In the genomic region with DNA sequence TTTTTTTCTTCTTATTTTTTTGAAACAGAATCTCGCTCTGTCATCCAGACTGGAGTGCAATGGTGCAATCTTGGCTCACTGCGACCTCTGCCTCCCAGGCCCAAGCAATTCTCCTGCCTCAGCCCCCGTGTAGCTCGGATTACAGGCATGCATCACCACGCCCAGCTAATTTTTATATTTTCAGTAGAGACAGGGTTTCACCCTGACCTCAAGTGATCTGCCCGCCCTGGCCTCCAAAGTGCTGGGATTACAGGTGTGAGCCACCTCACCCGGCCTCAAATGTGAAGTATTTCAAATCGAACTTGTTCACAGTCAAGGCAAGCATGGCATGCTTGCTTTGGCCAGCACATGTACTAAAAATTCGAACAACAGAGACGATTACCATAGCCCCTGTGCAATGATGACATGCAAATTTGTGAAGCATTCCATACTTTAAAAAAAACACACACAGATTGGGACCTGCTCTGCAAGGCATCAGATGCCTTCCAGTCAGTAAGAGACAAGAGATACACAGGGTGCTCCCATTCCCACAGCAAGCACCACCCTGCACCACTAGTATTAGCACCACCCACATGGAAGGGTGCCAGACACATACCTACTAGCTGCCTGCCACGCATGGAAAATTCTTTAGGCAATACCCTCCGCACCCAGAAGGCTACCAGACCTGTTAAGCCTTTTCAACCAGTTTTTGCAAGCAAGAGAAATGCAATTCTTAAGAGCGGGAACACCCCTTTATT, we compare ENCODE assay signal across 8 cellular contexts. TPM values are rescaled to one million over a fixed set of nuclear protein-coding genes. Genes with fewer than 3 reads are reported as not detected.
A peak's percentile ranks its signal among the peaks of the same experiment; 100 is the strongest.
DNase-seq lines count a peak whose midpoint lies in the region; ATAC-seq and TF ChIP-seq lines count a peak whose summit lies in the region.

No MANE protein-coding gene starts in this region.

- H3K9me2 ChIP-seq in Karpas-422 (replicated peaks; ENCODE audit: insufficient read depth, low read length): no peaks in the 10 kb centered on the region

- ATAC-seq in activated CD4-positive, alpha-beta T cell treated with anti-CD3 and anti-CD28 coated beads for 36 hours: no peak
- ATAC-seq in esophagus mucosa: peak; percentile 90
- ATAC-seq in omental fat pad (ENCODE audit: low FRiP score): peak; percentile 81

- H2AFZ ChIP-seq in Karpas-422 (ENCODE audit: low read length): no peak overlapping the region

- TF ChIP-seq CTCF in omental fat pad (IDR thresholded peaks at IDR 0.05): no peak

- DNase-seq in activated CD4-positive, alpha-beta T cell treated with anti-CD3 and anti-CD28 coated beads for 36 hours: no peak
- DNase-seq in activated CD4-positive, alpha-beta T cell treated with anti-CD3 and anti-CD28 coated beads for 48 hours: no peak
- peak; percentile 40 to 50 for DNase-seq in SHP77 (lab: John Stamatoyannopoulos, UW)
- no peak for DNase-seq in omental fat pad (ENCODE audit: low spot score)
- DNase-seq in OCI-M2 (lab: John Stamatoyannopoulos, UW; ENCODE audit: unreplicated experiment): no peak
- no peak for DNase-seq in stimulated activated CD4-positive, alpha-beta T cell treated with anti-CD3 and anti-CD28 coated beads, Interleukin-15, amount 100 ng/mL, for 24 hours
- DNase-seq in Karpas-422: no peak

- POLR2A ChIA-PET in activated CD4-positive, alpha-beta T cell treated with anti-CD3 and anti-CD28 coated beads for 36 hours (lab: Charles Lee): no interaction called here

- no peaks in the 10 kb centered on the region for H3K27me3 Mint-ChIP-seq in activated CD4-positive, alpha-beta T cell treated with anti-CD3 and anti-CD28 coated beads for 36 hours

- no peaks in the 10 kb centered on the region for H3K27me3 ChIP-seq in Karpas-422 (ENCODE audit: low read length)

- no peaks in the 10 kb centered on the region for H3K9me3 ChIP-seq in Karpas-422 (ENCODE audit: low read length)

- no peaks in the 10 kb centered on the region for H3K36me3 ChIP-seq in Karpas-422 (ENCODE audit: insufficient read depth, low read length)

- no peak overlapping the region for H3K9ac ChIP-seq in Karpas-422 (ENCODE audit: low read length)

- peaks cover 57% of the 10 kb centered on the region for H4K20me1 ChIP-seq in Karpas-422 (ENCODE audit: insufficient read depth, low read depth, low read length)

- intact Hi-C loops in activated CD4-positive, alpha-beta T cell treated with anti-CD3 and anti-CD28 coated beads for 36 hours (cut with DNase I, micrococcal nuclease): no loop called here

- no peaks in the 10 kb centered on the region for H3K9me3 Mint-ChIP-seq in activated CD4-positive, alpha-beta T cell treated with anti-CD3 and anti-CD28 coated beads for 36 hours (ENCODE audit: low read depth)

- H3K4me2 ChIP-seq in Karpas-422 (ENCODE audit: low read depth, low read length, poor library complexity, severe bottlenecking): no peak overlapping the region

- H3K4me1 ChIP-seq in Karpas-422 (ENCODE audit: low read length): no peaks in the 10 kb centered on the region; the same call in 1 of the 2 replicates

- peak overlapping the region; percentile 18 for H3K27ac Mint-ChIP-seq in activated CD4-positive, alpha-beta T cell treated with anti-CD3 and anti-CD28 coated beads for 36 hours

- H3K36me3 Mint-ChIP-seq in activated CD4-positive, alpha-beta T cell treated with anti-CD3 and anti-CD28 coated beads for 36 hours (ENCODE audit: low read depth): peaks cover 14% of the 10 kb centered on the region

- CTCF ChIA-PET in activated CD4-positive, alpha-beta T cell treated with anti-CD3 and anti-CD28 coated beads for 36 hours (lab: Charles Lee): interaction anchor here (1.1 to 1.7 kb wide), 3 partner anchors 16 to 63 kb away, joined by 3 to 4 read pairs (median 3); no protein-coding TSS in a partner anchor

- H3K4me3 Mint-ChIP-seq in activated CD4-positive, alpha-beta T cell treated with anti-CD3 and anti-CD28 coated beads for 36 hours: peak overlapping the region; percentile 15

- H3K4me3 ChIP-seq in Karpas-422 (ENCODE audit: low read length): no peak overlapping the region

- peaks cover 95% of the 10 kb centered on the region for H3K79me2 ChIP-seq in Karpas-422 (ENCODE audit: low read length)

- H3K27ac ChIP-seq in Karpas-422 (ENCODE audit: low read length): no peak overlapping the region

- H3K4me1 Mint-ChIP-seq in activated CD4-positive, alpha-beta T cell treated with anti-CD3 and anti-CD28 coated beads for 36 hours: peaks cover 97% of the 10 kb centered on the region

RNA-seq across cellular contexts. Expression of a gene that starts 47.2 kb away (rescaled TPM):
- 100 to 1,000 TPM; 144 to 145 TPM for total RNA-seq in activated CD4-positive, alpha-beta T cell treated with anti-CD3 and anti-CD28 coated beads for 36 hours
- 81.1 TPM for total RNA-seq in esophagus mucosa
- total RNA-seq in omental fat pad: 100 to 1,000 TPM in 1 of 4 donors, 10 to 100 TPM in 3; 49.8 to 114 (median 82.2) TPM
- total RNA-seq in Karpas-422 (2014; rRNA removed; shearing (Covaris generic); ENCODE audit: low replicate concordance): 28.5 and 29.9 TPM in 2 replicates

Comparison
In these comparisons a context has a peak if more than half of its experiments do, and no peak if none do; other contexts are left out.
1. DNase-seq: peak in SHP77 (2 of 2); none in activated CD4-positive, alpha-beta T cell treated with anti-CD3 and anti-CD28 coated beads for 36 hours (single experiment), activated CD4-positive, alpha-beta T cell treated with anti-CD3 and anti-CD28 coated beads for 48 hours (single experiment), omental fat pad (single experiment), OCI-M2 (single experiment), stimulated activated CD4-positive, alpha-beta T cell treated with anti-CD3 and anti-CD28 coated beads, Interleukin-15, amount 100 ng/mL, for 24 hours (single experiment) and Karpas-422 (single experiment).